8 cellular contexts compared by ENCODE assay signal in genomic region chr11:64864135-64864472, GRCh38. TPM values are rescaled to one million over a fixed set of nuclear protein-coding genes. Genes with fewer than 3 reads are reported as not detected.
DNase-seq lines count a peak whose midpoint lies in the region; ATAC-seq, FAIRE-seq and TF ChIP-seq lines count a peak whose summit lies in the region.

No MANE protein-coding gene starts in this region.

- peak overlapping the region; percentile 21 for H3K4ac ChIP-seq in trophoblast cell (ENCODE audit: low read depth, low read length)

- FAIRE-seq in GM19239 (lab: Jason Lieb, UNC), result no peak

- DNase-seq in CD4-positive, alpha-beta memory T cell, result no peak
- DNase-seq in T-cell, result no peak
- no peak for DNase-seq in esophagus squamous epithelium (lab: John Stamatoyannopoulos, UW)
- DNase-seq in trophoblast cell, result no peak
- no peak for DNase-seq in NCI-H1105 (lab: John Stamatoyannopoulos, UW)
- DNase-seq in GM19239 (ENCODE audit: insufficient read length, low spot score), result no peak
- DNase-seq in NCI-H2196 treated with DMSO at 0.1 percent for 48 hours (lab: John Stamatoyannopoulos, UW; ENCODE audit: unreplicated experiment), result no peak

- POLR2A ChIA-PET in CD4-positive, alpha-beta memory T cell (lab: Charles Lee; ENCODE audit: partially characterized antibody), result interaction anchor here (1.2 to 28.8 kb wide), 7 partner anchors 12 to 634 kb away, joined by 3 to 2105 read pairs (median 7); partner anchors contain the start of genes CDC42BPG, EHD1, MEN1 and RASGRP2
- POLR2A ChIA-PET in T-cell (lab: Charles Lee), result interaction anchor here in 1 of 2 donors (0.6 kb wide), 1 partner anchor 10 kb away, joined by 3 read pairs; no protein-coding TSS in a partner anchor

- H3K4me1 Mint-ChIP-seq in CD4-positive, alpha-beta memory T cell, result peaks cover 54 to 95% (median 78%) of the 10 kb centered on the region in 4 donors
- H3K4me1 Mint-ChIP-seq in T-cell, result peaks cover 88 to 94% (median 94%) of the 10 kb centered on the region in 3 donors

- ATAC-seq in T-cell (replicated peaks in 1 of 4), result no peak
- no peak for ATAC-seq in HG02798 (IDR thresholded peaks at IDR 0.05; ENCODE audit: poor library complexity, unreplicated experiment)

- intact Hi-C loops in CD4-positive, alpha-beta memory T cell (cut with micrococcal nuclease), result no loop called here
- intact Hi-C loops in esophagus squamous epithelium (cut with DNase I), result no loop called here

- H4K12ac ChIP-seq in trophoblast cell (ENCODE audit: low read depth, low read length), result no peak overlapping the region

- H2BK5ac ChIP-seq in trophoblast cell (ENCODE audit: low read depth, low read length, poor library complexity), result peak overlapping the region; percentile 36

- peak overlapping the region; percentile 15 for H2BK12ac ChIP-seq in trophoblast cell (ENCODE audit: low read length)

- H4K8ac ChIP-seq in trophoblast cell (ENCODE audit: low read depth, low read length), result no peak overlapping the region

- H3K79me1 ChIP-seq in trophoblast cell (ENCODE audit: low read length), result peaks cover 19% of the 10 kb centered on the region

- 3 to 25% methylated on average over 2 to 6 of the region's 9 CpGs for WGBS in esophagus squamous epithelium, 2 donors
- WGBS in trophoblast cell (ENCODE audit: extremely low coverage, insufficient coverage, insufficient read length), result no CpG with 5 or more reads among the region's 9 CpGs

- H3K79me2 ChIP-seq in trophoblast cell (ENCODE audit: control insufficient read depth, insufficient read depth, low read length, poor library complexity), result peaks cover 16% of the 10 kb centered on the region

- H3K9me3 ChIP-seq in CD4-positive, alpha-beta memory T cell (ENCODE audit: control insufficient read depth in 1 of 2, low read length in 2 of 2), result no peaks in the 10 kb centered on the region
- H3K9me3 ChIP-seq in esophagus squamous epithelium, result no peaks in the 10 kb centered on the region
- no peaks in the 10 kb centered on the region for H3K9me3 ChIP-seq in trophoblast cell (ENCODE audit: insufficient read depth, low read depth, low read length)

- peak overlapping the region; percentile 64 to 91 (median 82) for H3K4me3 Mint-ChIP-seq in CD4-positive, alpha-beta memory T cell
- peak overlapping the region; percentile 68 to 82 (median 74) for H3K4me3 Mint-ChIP-seq in T-cell

- peak overlapping the region; percentile 76 to 99 (median 95) for H3K27ac Mint-ChIP-seq in CD4-positive, alpha-beta memory T cell
- H3K27ac Mint-ChIP-seq in T-cell, result peak overlapping the region; percentile 98 to 99

- H2AK5ac ChIP-seq in trophoblast cell (ENCODE audit: low read length), result peak overlapping the region; percentile 54

- peak overlapping the region; percentile 40 to 59 for H3K4me3 ChIP-seq in CD4-positive, alpha-beta memory T cell (ENCODE audit: low read length in 2 of 2)
- peak overlapping the region in 3 of 4 donors; percentile 2 to 35 (median 3) for H3K4me3 ChIP-seq in esophagus squamous epithelium
- no peak overlapping the region for H3K4me3 ChIP-seq in trophoblast cell (ENCODE audit: low read depth, low read length)

- H3K36me3 Mint-ChIP-seq in CD4-positive, alpha-beta memory T cell, result peaks cover 41 to 45% of the 10 kb centered on the region in 2 donors
- H3K36me3 Mint-ChIP-seq in T-cell, result peaks cover 25% of the 10 kb centered on the region

- H3K4me2 ChIP-seq in trophoblast cell (ENCODE audit: low read length), result peak overlapping the region; percentile 12

- TF ChIP-seq POLR2A in esophagus squamous epithelium (IDR thresholded peaks at IDR 0.05), result no peak

- peaks cover 12% of the 10 kb centered on the region for H3K36me3 ChIP-seq in CD4-positive, alpha-beta memory T cell (ENCODE audit: insufficient read depth, low read length)
- H3K36me3 ChIP-seq in esophagus squamous epithelium (peaks cover 0 to 12% (median 0%) of the 10 kb centered on the region in 3 donors), trophoblast cell (ENCODE audit: control insufficient read depth in 1 of 2, insufficient read depth in 2 of 2, low read length in 2 of 2) (peaks cover 23 to 34% of the 10 kb centered on the region in 2 experiments)

- H2AFZ ChIP-seq in trophoblast cell (ENCODE audit: insufficient read depth, low read length, poor library complexity), result peak overlapping the region; percentile 10

- H3K23ac ChIP-seq in trophoblast cell (ENCODE audit: low read length), result no peak overlapping the region

- peaks cover 0 to 2% (median 0%) of the 10 kb centered on the region in 8 donors for H3K9me3 Mint-ChIP-seq in CD4-positive, alpha-beta memory T cell
- no peaks in the 10 kb centered on the region for H3K9me3 Mint-ChIP-seq in T-cell

- H3K9ac ChIP-seq in trophoblast cell (ENCODE audit: low read length), result no peak overlapping the region

- H2BK120ac ChIP-seq in trophoblast cell (ENCODE audit: insufficient read depth, low read length, poor library complexity), result peak overlapping the region; percentile 8

- H3K27ac ChIP-seq in CD4-positive, alpha-beta memory T cell (ENCODE audit: low read depth, low read length), result peak overlapping the region; percentile 68
- H3K27ac ChIP-seq in esophagus squamous epithelium, result peak overlapping the region; percentile 78 to 93 (median 90)
- no peak overlapping the region for H3K27ac ChIP-seq in trophoblast cell (ENCODE audit: low read depth, low read length)

- H3K4me1 ChIP-seq in CD4-positive, alpha-beta memory T cell (ENCODE audit: insufficient read depth, low read length), result peaks cover 99% of the 10 kb centered on the region
- peaks cover 43 to 99% (median 77%) of the 10 kb centered on the region in 3 donors for H3K4me1 ChIP-seq in esophagus squamous epithelium
- peaks cover 34 to 36% of the 10 kb centered on the region in 2 experiments for H3K4me1 ChIP-seq in trophoblast cell (ENCODE audit: control insufficient read depth in 1 of 2, insufficient read depth in 2 of 2, low read length in 2 of 2)

- H3K27me3 Mint-ChIP-seq in CD4-positive, alpha-beta memory T cell, result no peaks in the 10 kb centered on the region
- no peaks in the 10 kb centered on the region for H3K27me3 Mint-ChIP-seq in T-cell

- peak overlapping the region; percentile 74 for H3K18ac ChIP-seq in trophoblast cell (ENCODE audit: low read length)

- H3K27me3 ChIP-seq in CD4-positive, alpha-beta memory T cell (ENCODE audit: insufficient read depth, low read length), result no peaks in the 10 kb centered on the region
- no peaks in the 10 kb centered on the region for H3K27me3 ChIP-seq in esophagus squamous epithelium
- no peaks in the 10 kb centered on the region for H3K27me3 ChIP-seq in trophoblast cell (ENCODE audit: insufficient read depth, low read length)

- CTCF ChIA-PET in CD4-positive, alpha-beta memory T cell (lab: Charles Lee; ENCODE audit: partially characterized antibody), result interaction anchor here (1.8 to 29.7 kb wide), 4 partner anchors 11 to 22 kb away, joined by 4 to 1245 read pairs (median 129); partner anchors contain the start of genes CDC42BPG and EHD1
- CTCF ChIA-PET in T-cell (lab: Charles Lee), result interaction anchor here in 1 of 2 donors (0.6 to 1.8 kb wide), 3 partner anchors 11 to 24 kb away, joined by 3 to 5 read pairs (median 3); no protein-coding TSS in a partner anchor

- TF ChIP-seq CTCF in esophagus squamous epithelium (IDR thresholded peaks at IDR 0.05), result no peak

- H3K14ac ChIP-seq in trophoblast cell (ENCODE audit: low read length), result peak overlapping the region; percentile 37

- H4K91ac ChIP-seq in trophoblast cell (ENCODE audit: low read depth, low read length), result peak overlapping the region; percentile 7

RNA-seq across cellular contexts. Expression of gene EHD1, which starts 14.3 kb away (rescaled TPM):
- total RNA-seq in CD4-positive, alpha-beta memory T cell, result 100 to 1,000 TPM; 268 to 279 TPM
- polyA plus RNA-seq in CD4-positive, alpha-beta memory T cell, result 100 to 1,000 TPM; 125 to 200 TPM
- total RNA-seq in T-cell, result 100 to 1,000 TPM; 126 to 286 (median 269) TPM
- total RNA-seq in esophagus squamous epithelium, result 10 to 100 TPM; 29.5 to 44.0 (median 31.8) TPM
- 138 and 148 TPM in 2 replicates for polyA plus RNA-seq in trophoblast cell (2013)

RNA-seq across cellular contexts. Expression of gene CDC42BPG, which starts 19.7 kb away (rescaled TPM):
- 1 to 10 TPM; 6.2 to 9.0 TPM for total RNA-seq in CD4-positive, alpha-beta memory T cell
- polyA plus RNA-seq in CD4-positive, alpha-beta memory T cell, result under 1 TPM in 1 of 2 donors, not detected in 1; 0.62 TPM
- total RNA-seq in T-cell, result 10 to 100 TPM in 1 of 5 donors, 1 to 10 TPM in 4; 7.4 to 10.5 (median 9.1) TPM
- 10 to 100 TPM; 16.4 to 48.5 (median 25.0) TPM for total RNA-seq in esophagus squamous epithelium
- 19.4 and 20.9 TPM in 2 replicates for polyA plus RNA-seq in trophoblast cell (2013)

RNA-seq across cellular contexts. Expression of gene ATG2A, which starts 52.9 kb away (rescaled TPM):
- total RNA-seq in CD4-positive, alpha-beta memory T cell, result 10 to 100 TPM; 45.7 to 47.3 TPM
- polyA plus RNA-seq in CD4-positive, alpha-beta memory T cell, result 1 to 10 TPM; 4.1 to 6.3 TPM
- total RNA-seq in T-cell, result 100 to 1,000 TPM in 1 of 5 donors, 10 to 100 TPM in 4; 50.9 to 165 (median 55.4) TPM
- 10 to 100 TPM; 14.1 to 26.1 (median 19.6) TPM for total RNA-seq in esophagus squamous epithelium
- 16.5 and 17.3 TPM in 2 replicates for polyA plus RNA-seq in trophoblast cell (2013)

RNA-seq across cellular contexts. Expression of gene MEN1, which starts 53.8 kb away (rescaled TPM):
- total RNA-seq in CD4-positive, alpha-beta memory T cell, result 10 to 100 TPM; 41.3 to 42.7 TPM
- polyA plus RNA-seq in CD4-positive, alpha-beta memory T cell, result 10 to 100 TPM; 22.4 to 42.1 TPM
- total RNA-seq in T-cell, result 10 to 100 TPM; 31.7 to 62.0 (median 49.6) TPM
- 10 to 100 TPM; 14.9 to 23.3 (median 17.0) TPM for total RNA-seq in esophagus squamous epithelium
- 53.4 and 53.7 TPM in 2 replicates for polyA plus RNA-seq in trophoblast cell (2013)
